ENCODE assay signal across 1 cellular context in the genomic region with DNA sequence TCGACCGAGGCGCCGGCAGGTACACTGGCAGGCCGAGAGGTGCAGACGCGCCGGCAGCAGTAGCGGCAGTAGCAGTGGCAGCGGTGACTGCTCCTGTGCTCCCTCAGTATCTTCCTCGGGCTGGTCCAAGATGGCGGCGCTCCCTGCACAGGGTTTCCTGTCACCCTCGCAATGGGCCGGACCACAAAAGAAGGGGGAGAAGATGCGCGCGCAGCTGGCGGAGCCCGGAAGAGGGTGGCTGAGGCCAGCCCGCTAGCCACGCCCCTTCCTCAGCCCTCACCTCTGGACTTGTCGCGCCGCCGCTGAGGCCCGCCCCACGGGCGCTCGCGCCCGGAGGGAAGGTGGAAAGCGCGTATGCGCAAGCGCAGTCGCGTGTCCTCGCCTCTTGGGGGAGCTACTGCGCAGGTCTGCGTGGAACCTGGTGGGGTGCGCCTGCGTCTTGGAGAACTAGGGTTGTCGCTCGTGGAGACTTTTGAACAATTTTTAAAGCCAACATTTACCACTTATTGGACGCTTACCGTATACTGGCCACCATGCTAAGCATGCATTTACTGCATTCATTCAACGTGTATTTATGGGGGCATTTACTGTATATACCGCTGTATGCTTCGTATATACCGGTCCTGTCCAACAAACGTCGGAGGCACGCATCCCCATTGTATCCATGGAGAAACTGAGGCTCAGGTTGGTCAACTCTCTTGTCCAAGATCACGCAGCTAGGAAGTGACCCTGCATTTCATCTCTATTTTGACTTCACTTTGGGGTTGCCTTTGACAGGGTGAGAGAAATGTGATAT.
TF ChIP-seq lines count a peak whose summit lies in the region.

A gene (minus strand): TSS at position 132 of the 796 bp plus-strand sequence. CDS start 8,457 bp downstream, outside the sequence.

TF ChIP-seq in GM12878, 131 proteins besides CTCF, POLR2A, EP300 and RAD21 (continued from another document):
- TF ChIP-seq, protein P1, sequence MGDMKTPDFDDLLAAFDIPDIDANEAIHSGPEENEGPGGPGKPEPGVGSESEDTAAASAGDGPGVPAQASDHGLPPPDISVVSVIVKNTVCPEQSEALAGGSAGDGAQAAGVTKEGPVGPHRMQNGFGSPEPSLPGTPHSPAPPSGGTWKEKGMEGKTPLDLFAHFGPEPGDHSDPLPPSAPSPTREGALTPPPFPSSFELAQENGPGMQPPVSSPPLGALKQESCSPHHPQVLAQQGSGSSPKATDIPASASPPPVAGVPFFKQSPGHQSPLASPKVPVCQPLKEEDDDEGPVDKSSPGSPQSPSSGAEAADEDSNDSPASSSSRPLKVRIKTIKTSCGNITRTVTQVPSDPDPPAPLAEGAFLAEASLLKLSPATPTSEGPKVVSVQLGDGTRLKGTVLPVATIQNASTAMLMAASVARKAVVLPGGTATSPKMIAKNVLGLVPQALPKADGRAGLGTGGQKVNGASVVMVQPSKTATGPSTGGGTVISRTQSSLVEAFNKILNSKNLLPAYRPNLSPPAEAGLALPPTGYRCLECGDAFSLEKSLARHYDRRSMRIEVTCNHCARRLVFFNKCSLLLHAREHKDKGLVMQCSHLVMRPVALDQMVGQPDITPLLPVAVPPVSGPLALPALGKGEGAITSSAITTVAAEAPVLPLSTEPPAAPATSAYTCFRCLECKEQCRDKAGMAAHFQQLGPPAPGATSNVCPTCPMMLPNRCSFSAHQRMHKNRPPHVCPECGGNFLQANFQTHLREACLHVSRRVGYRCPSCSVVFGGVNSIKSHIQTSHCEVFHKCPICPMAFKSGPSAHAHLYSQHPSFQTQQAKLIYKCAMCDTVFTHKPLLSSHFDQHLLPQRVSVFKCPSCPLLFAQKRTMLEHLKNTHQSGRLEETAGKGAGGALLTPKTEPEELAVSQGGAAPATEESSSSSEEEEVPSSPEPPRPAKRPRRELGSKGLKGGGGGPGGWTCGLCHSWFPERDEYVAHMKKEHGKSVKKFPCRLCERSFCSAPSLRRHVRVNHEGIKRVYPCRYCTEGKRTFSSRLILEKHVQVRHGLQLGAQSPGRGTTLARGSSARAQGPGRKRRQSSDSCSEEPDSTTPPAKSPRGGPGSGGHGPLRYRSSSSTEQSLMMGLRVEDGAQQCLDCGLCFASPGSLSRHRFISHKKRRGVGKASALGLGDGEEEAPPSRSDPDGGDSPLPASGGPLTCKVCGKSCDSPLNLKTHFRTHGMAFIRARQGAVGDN (IDR thresholded peaks at IDR 0.05) = peak; percentile 34
- TF ChIP-seq CHD2 (IDR thresholded peaks at IDR 0.05; ENCODE audit: borderline replicate concordance, low read depth, low read length) = peak; percentile 63; the same call in 1 of the 2 replicates
- no peak for TF ChIP-seq TCF3 (IDR thresholded peaks at IDR 0.05; ENCODE audit: borderline replicate concordance, insufficient read depth, low read depth, low read length)
- TF ChIP-seq, protein P2, sequence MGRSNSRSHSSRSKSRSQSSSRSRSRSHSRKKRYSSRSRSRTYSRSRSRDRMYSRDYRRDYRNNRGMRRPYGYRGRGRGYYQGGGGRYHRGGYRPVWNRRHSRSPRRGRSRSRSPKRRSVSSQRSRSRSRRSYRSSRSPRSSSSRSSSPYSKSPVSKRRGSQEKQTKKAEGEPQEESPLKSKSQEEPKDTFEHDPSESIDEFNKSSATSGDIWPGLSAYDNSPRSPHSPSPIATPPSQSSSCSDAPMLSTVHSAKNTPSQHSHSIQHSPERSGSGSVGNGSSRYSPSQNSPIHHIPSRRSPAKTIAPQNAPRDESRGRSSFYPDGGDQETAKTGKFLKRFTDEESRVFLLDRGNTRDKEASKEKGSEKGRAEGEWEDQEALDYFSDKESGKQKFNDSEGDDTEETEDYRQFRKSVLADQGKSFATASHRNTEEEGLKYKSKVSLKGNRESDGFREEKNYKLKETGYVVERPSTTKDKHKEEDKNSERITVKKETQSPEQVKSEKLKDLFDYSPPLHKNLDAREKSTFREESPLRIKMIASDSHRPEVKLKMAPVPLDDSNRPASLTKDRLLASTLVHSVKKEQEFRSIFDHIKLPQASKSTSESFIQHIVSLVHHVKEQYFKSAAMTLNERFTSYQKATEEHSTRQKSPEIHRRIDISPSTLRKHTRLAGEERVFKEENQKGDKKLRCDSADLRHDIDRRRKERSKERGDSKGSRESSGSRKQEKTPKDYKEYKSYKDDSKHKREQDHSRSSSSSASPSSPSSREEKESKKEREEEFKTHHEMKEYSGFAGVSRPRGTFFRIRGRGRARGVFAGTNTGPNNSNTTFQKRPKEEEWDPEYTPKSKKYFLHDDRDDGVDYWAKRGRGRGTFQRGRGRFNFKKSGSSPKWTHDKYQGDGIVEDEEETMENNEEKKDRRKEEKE (IDR thresholded peaks at IDR 0.05) = no peak
- no peak for TF ChIP-seq MYB (IDR thresholded peaks at IDR 0.05; ENCODE audit: borderline replicate concordance, low read depth, low read length)
- TF ChIP-seq ZNF384 (IDR thresholded peaks at IDR 0.05; ENCODE audit: borderline replicate concordance, low read depth, low read length) = no peak
- TF ChIP-seq EGR1 (IDR thresholded peaks at IDR 0.05; ENCODE audit: borderline replicate concordance in 1 of 2, low read depth in 2 of 2, low read length in 2 of 2) = 0 out of 3 replicates have a peak, but pooled peaks of 1 of the 2 experiments have one; percentile 43
- peak; percentile 57; the same call in 1 of the 2 replicates for TF ChIP-seq MXI1 (IDR thresholded peaks at IDR 0.05; ENCODE audit: low read depth, low read length)
- peak; percentile 48; the same call in 1 of the 2 replicates for TF ChIP-seq CREB1 (IDR thresholded peaks at IDR 0.05; ENCODE audit: low read depth)
- TF ChIP-seq RB1 (IDR thresholded peaks at IDR 0.05; ENCODE audit: borderline replicate concordance) = no peak
- TF ChIP-seq ZSCAN29 (IDR thresholded peaks at IDR 0.05) = 0 out of 2 replicates have a peak, but pooled peaks have one; percentile 26
- TF ChIP-seq BCL11A (IDR thresholded peaks at IDR 0.05; ENCODE audit: low read depth, low read length) = 0 out of 2 replicates have a peak, but pooled peaks have one; percentile 25
- no peak for TF ChIP-seq BRCA1 (IDR thresholded peaks at IDR 0.05; ENCODE audit: low read depth, low read length)
- TF ChIP-seq NFIC (IDR thresholded peaks at IDR 0.05; ENCODE audit: low read depth, low read length) = no peak
- no peak for TF ChIP-seq FOXM1 (IDR thresholded peaks at IDR 0.05; ENCODE audit: low read depth, low read length)
- TF ChIP-seq, protein P3, sequence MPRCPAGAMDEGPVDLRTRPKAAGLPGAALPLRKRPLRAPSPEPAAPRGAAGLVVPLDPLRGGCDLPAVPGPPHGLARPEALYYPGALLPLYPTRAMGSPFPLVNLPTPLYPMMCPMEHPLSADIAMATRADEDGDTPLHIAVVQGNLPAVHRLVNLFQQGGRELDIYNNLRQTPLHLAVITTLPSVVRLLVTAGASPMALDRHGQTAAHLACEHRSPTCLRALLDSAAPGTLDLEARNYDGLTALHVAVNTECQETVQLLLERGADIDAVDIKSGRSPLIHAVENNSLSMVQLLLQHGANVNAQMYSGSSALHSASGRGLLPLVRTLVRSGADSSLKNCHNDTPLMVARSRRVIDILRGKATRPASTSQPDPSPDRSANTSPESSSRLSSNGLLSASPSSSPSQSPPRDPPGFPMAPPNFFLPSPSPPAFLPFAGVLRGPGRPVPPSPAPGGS (IDR thresholded peaks at IDR 0.05; ENCODE audit: borderline replicate concordance, insufficient read depth, low read depth, low read length, poor library complexity, severe bottlenecking) = no peak
- TF ChIP-seq, protein P4, sequence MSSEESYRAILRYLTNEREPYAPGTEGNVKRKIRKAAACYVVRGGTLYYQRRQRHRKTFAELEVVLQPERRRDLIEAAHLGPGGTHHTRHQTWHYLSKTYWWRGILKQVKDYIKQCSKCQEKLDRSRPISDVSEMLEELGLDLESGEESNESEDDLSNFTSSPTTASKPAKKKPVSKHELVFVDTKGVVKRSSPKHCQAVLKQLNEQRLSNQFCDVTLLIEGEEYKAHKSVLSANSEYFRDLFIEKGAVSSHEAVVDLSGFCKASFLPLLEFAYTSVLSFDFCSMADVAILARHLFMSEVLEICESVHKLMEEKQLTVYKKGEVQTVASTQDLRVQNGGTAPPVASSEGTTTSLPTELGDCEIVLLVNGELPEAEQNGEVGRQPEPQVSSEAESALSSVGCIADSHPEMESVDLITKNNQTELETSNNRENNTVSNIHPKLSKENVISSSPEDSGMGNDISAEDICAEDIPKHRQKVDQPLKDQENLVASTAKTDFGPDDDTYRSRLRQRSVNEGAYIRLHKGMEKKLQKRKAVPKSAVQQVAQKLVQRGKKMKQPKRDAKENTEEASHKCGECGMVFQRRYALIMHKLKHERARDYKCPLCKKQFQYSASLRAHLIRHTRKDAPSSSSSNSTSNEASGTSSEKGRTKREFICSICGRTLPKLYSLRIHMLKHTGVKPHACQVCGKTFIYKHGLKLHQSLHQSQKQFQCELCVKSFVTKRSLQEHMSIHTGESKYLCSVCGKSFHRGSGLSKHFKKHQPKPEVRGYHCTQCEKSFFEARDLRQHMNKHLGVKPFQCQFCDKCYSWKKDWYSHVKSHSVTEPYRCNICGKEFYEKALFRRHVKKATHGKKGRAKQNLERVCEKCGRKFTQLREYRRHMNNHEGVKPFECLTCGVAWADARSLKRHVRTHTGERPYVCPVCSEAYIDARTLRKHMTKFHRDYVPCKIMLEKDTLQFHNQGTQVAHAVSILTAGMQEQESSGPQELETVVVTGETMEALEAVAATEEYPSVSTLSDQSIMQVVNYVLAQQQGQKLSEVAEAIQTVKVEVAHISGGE (CRISPR knock-in tag; IDR thresholded peaks at IDR 0.05) = peak; percentile 60
